8 cellular contexts compared by ENCODE assay signal in the genomic region with DNA sequence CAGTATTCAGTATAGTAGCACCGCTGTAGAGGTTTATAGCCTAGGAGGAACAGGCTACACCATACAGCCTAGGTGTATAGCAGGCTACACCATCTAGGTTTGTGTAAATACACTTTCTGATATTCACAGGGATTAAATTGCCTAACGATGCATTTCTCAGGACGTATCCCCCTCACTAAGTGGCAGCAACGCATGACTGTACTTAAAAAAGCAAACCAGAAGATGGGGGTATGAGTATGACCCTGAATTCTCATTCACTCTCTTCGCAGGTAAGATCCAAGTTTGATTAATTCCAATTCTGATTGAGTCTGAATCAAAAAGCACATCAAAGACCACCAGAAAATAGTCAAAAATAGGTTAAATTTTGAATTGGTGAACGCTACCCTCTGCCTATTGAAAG.
A peak's percentile ranks its signal among the peaks of the same experiment; 100 is the strongest.
DNase-seq lines count a peak whose midpoint lies in the region; ATAC-seq and TF ChIP-seq lines count a peak whose summit lies in the region.

No MANE protein-coding gene starts in this region.

- peak overlapping the region; percentile 97 to 98 for H3K27ac Mint-ChIP-seq in stimulated activated naive CD8-positive, alpha-beta T cell treated with anti-CD3 and anti-CD28 coated beads, Interleukin-15, amount 100 ng/mL, for 72 hours

- H3K36me3 ChIP-seq in iPS DF 6.9 (ENCODE audit: control insufficient read depth, insufficient read depth, low read length), result peaks cover 6% of the 10 kb centered on the region; the same call in 1 of the 2 replicates

- H3K27ac ChIP-seq in VCaP (peak overlapping the region; percentile 84), iPS DF 6.9 (ENCODE audit: low read length) (no peak overlapping the region)

- H3K9me3 Mint-ChIP-seq in stimulated activated naive CD8-positive, alpha-beta T cell treated with anti-CD3 and anti-CD28 coated beads, Interleukin-15, amount 100 ng/mL, for 72 hours, result no peaks in the 10 kb centered on the region

- peaks cover 2% of the 10 kb centered on the region; the same call in 1 of the 2 replicates for H3K4me1 ChIP-seq in iPS DF 6.9 (ENCODE audit: control insufficient read depth, insufficient read depth, low read length)

- peak overlapping the region; percentile 98; the same call in 1 of the 2 replicates for H3K4me3 ChIP-seq in iPS DF 6.9 (ENCODE audit: low read length)

- H3K9me3 ChIP-seq in iPS DF 6.9 (ENCODE audit: control insufficient read depth, insufficient read depth, low read length), result no peaks in the 10 kb centered on the region

- H3K27me3 ChIP-seq in iPS DF 6.9 (ENCODE audit: control insufficient read depth, insufficient read depth, low read length), result no peaks in the 10 kb centered on the region

- no peak for TF ChIP-seq CTCF in VCaP (conservative IDR thresholded peaks at IDR 0.05)

- no peak for ATAC-seq in stimulated activated naive CD8-positive, alpha-beta T cell treated with anti-CD3 and anti-CD28 coated beads, Interleukin-15, amount 100 ng/mL, for 72 hours
- ATAC-seq in HG03097 (IDR thresholded peaks at IDR 0.05; ENCODE audit: low FRiP score, unreplicated experiment), result no peak

- H3K4me1 Mint-ChIP-seq in stimulated activated naive CD8-positive, alpha-beta T cell treated with anti-CD3 and anti-CD28 coated beads, Interleukin-15, amount 100 ng/mL, for 72 hours, result peaks cover 21% of the 10 kb centered on the region

- peaks cover 11% of the 10 kb centered on the region for H3K27me3 Mint-ChIP-seq in stimulated activated naive CD8-positive, alpha-beta T cell treated with anti-CD3 and anti-CD28 coated beads, Interleukin-15, amount 100 ng/mL, for 72 hours

- WGBS in iPS DF 6.9 (ENCODE audit: insufficient coverage, insufficient read length), result no CpG with 5 or more reads among the region's 6 CpGs

- H3K4me3 Mint-ChIP-seq in stimulated activated naive CD8-positive, alpha-beta T cell treated with anti-CD3 and anti-CD28 coated beads, Interleukin-15, amount 100 ng/mL, for 72 hours, result peak overlapping the region; percentile 96 to 98

- DNase-seq in NCI-H524 treated with DMSO at 0.1 percent for 48 hours (lab: John Stamatoyannopoulos, UW) (peak; percentile 1), NCI-H524 (lab: John Stamatoyannopoulos, UW) (no peak), iPS DF 6.9 (ENCODE audit: low read depth, low spot score) (no peak), glomerular visceral epithelial cell (ENCODE audit: extremely low spot score) (no peak), putamen (ENCODE audit: low spot score) (no peak)
- DNase-seq in stimulated activated naive CD8-positive, alpha-beta T cell treated with anti-CD3 and anti-CD28 coated beads, Interleukin-15, amount 100 ng/mL, for 72 hours, result no peak
